Comparison of ENCODE assay signal across 9 cellular contexts in the genomic region with DNA sequence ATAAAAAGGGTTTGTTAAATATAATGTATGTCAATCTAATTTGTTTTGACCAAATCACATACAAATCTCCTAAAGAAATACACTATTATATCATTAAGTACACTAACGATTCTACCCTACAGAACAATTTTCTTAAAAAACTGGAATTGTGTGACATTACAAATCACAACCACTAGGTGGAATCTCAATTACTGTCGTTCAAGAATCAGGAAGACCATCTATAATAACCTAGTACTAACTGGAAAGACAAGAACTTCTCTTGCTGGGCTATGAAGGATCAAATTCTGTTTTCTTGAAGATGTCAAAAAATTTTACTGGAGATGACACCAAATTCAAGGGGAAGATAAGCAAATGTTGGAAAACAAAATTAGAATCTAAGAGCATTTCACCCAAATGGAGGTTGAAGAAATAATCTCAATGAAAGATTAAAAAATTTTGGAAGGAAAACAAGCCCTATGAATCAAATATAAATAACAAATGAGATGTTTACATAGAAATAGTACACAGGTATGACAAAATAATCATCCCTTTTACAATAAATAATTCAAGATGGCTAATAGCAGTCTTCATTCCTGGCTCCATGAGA.
DNase-seq lines count a peak whose midpoint lies in the region; ATAC-seq and TF ChIP-seq lines count a peak whose summit lies in the region.
"Had no signal": no experiment of that assay in that cellular context is flagged by ENCODE, and none has a peak within 500 bp of the region (broad histone marks: within the 10 kb centered on the region; RNA-seq: fewer than 3 reads in every experiment).

No MANE protein-coding gene starts in this region.

- H3K36me3 ChIP-seq in Karpas-422 (ENCODE audit: insufficient read depth, low read length) (0 out of 2 replicates have a peak, but pooled peaks cover 13% of the 10 kb centered on the region), WERI-Rb-1 (no peaks in the 10 kb centered on the region; the same call in none of the 2 replicates), uterus (no peaks in the 10 kb centered on the region)
- H3K36me3 ChIP-seq: SJCRH30 had no signal

- no peaks in the 10 kb centered on the region for H3K9me3 Mint-ChIP-seq in CD4-positive, alpha-beta T cell
- H3K9me3 Mint-ChIP-seq in activated CD8-positive, alpha-beta memory T cell treated with anti-CD3 and anti-CD28 coated beads, Interleukin-2, amount 10 ng/mL, durations not matched to agents 7 days and 5 days (ENCODE audit: low read depth) = no peaks in the 10 kb centered on the region

- peak; percentile 82 for TF ChIP-seq CTCF in CD4-positive, alpha-beta T cell (IDR thresholded peaks at IDR 0.05)
- TF ChIP-seq CTCF in WERI-Rb-1 (IDR thresholded peaks at IDR 0.05; ENCODE audit: low read depth, low read length) (peak; percentile 21; the same call in 1 of the 2 replicates), uterus (IDR thresholded peaks at IDR 0.05) (peak; percentile 26 to 41 (median 32))

- no peaks in the 10 kb centered on the region for H3K27me3 Mint-ChIP-seq in CD4-positive, alpha-beta T cell
- no peaks in the 10 kb centered on the region for H3K27me3 Mint-ChIP-seq in activated CD8-positive, alpha-beta memory T cell treated with anti-CD3 and anti-CD28 coated beads, Interleukin-2, amount 10 ng/mL, durations not matched to agents 7 days and 5 days

- no peaks in the 10 kb centered on the region for H3K9me3 ChIP-seq in CD4-positive, alpha-beta T cell (ENCODE audit: control insufficient read depth, low read length)
- no peaks in the 10 kb centered on the region for H3K9me3 ChIP-seq in Karpas-422 (ENCODE audit: low read length)
- H3K9me3 ChIP-seq in WERI-Rb-1 (ENCODE audit: severe bottlenecking) = no peaks in the 10 kb centered on the region
- no peaks in the 10 kb centered on the region for H3K9me3 ChIP-seq in uterus
- H3K9me3 ChIP-seq: SJCRH30 had no signal

- CTCF ChIA-PET in CD4-positive, alpha-beta T cell (lab: Charles Lee) = no interaction called here
- CTCF ChIA-PET in activated CD8-positive, alpha-beta memory T cell treated with anti-CD3 and anti-CD28 coated beads, Interleukin-2, amount 10 ng/mL, durations not matched to agents 7 days and 5 days (lab: Charles Lee) = interaction anchor here (2.4 kb wide), 1 partner anchor 17 kb away, joined by 11 read pairs; no protein-coding TSS in a partner anchor

- no peak overlapping the region for H3K4me3 Mint-ChIP-seq in CD4-positive, alpha-beta T cell
- no peak overlapping the region for H3K4me3 Mint-ChIP-seq in activated CD8-positive, alpha-beta memory T cell treated with anti-CD3 and anti-CD28 coated beads, Interleukin-2, amount 10 ng/mL, durations not matched to agents 7 days and 5 days

- peak; percentile 57 for ATAC-seq in CD4-positive, alpha-beta T cell (ENCODE audit: poor library complexity)
- ATAC-seq in GM18873 (IDR thresholded peaks at IDR 0.05; ENCODE audit: low FRiP score, unreplicated experiment) = peak; percentile 60
- ATAC-seq in activated CD8-positive, alpha-beta memory T cell treated with anti-CD3 and anti-CD28 coated beads, Interleukin-2, amount 10 ng/mL, durations not matched to agents 7 days and 5 days = no peak

- intact Hi-C loops in CD4-positive, alpha-beta T cell (cut with DNase I, micrococcal nuclease) = loop anchor here (5.0 to 10.0 kb wide), 6 partner anchors 108 to 786 kb away; a partner anchor contains a TSS
- intact Hi-C loops in uterus (cut with DNase I; ENCODE audit: low total_unique reads) = no loop called here

- H4K20me1 ChIP-seq in Karpas-422 (ENCODE audit: insufficient read depth, low read depth, low read length) = no peaks in the 10 kb centered on the region

- no peak overlapping the region for H3K27ac Mint-ChIP-seq in CD4-positive, alpha-beta T cell
- no peak overlapping the region for H3K27ac Mint-ChIP-seq in activated CD8-positive, alpha-beta memory T cell treated with anti-CD3 and anti-CD28 coated beads, Interleukin-2, amount 10 ng/mL, durations not matched to agents 7 days and 5 days

- H3K4me3 ChIP-seq in Karpas-422 (ENCODE audit: low read length) (no peak overlapping the region), WERI-Rb-1 (ENCODE audit: low read depth, low read length) (no peak overlapping the region), uterus (no peak overlapping the region)
- H3K4me3 ChIP-seq: SJCRH30 had no signal

- no peak overlapping the region for H3K9ac ChIP-seq in Karpas-422 (ENCODE audit: low read length)

- TF ChIP-seq POLR2A in uterus (IDR thresholded peaks at IDR 0.05) = no peak

- peaks cover 67% of the 10 kb centered on the region for H3K36me3 Mint-ChIP-seq in CD4-positive, alpha-beta T cell (ENCODE audit: low read depth)
- peaks cover 14% of the 10 kb centered on the region for H3K36me3 Mint-ChIP-seq in activated CD8-positive, alpha-beta memory T cell treated with anti-CD3 and anti-CD28 coated beads, Interleukin-2, amount 10 ng/mL, durations not matched to agents 7 days and 5 days

- H3K4me1 ChIP-seq in Karpas-422 (ENCODE audit: low read length) (peaks cover 27% of the 10 kb centered on the region), uterus (no peaks in the 10 kb centered on the region)
- H3K4me1 ChIP-seq: SJCRH30 had no signal

- H3K27ac ChIP-seq in CD4-positive, alpha-beta T cell (ENCODE audit: low read depth, low read length) = no peak overlapping the region
- H3K27ac ChIP-seq in Karpas-422 (ENCODE audit: low read length) = peak overlapping the region; percentile 84
- H3K27ac ChIP-seq in WERI-Rb-1 = no peak overlapping the region
- no peak overlapping the region for H3K27ac ChIP-seq in uterus
- H3K27ac ChIP-seq: SJCRH30 had no signal

- POLR2A ChIA-PET in CD4-positive, alpha-beta T cell (lab: Charles Lee) = no interaction called here

- H3K9me2 ChIP-seq in Karpas-422 (replicated peaks; ENCODE audit: insufficient read depth, low read length) = no peaks in the 10 kb centered on the region

- no peak for DNase-seq in CD4-positive, alpha-beta T cell
- DNase-seq in Karpas-422 (peak; percentile 77), WERI-Rb-1 (no peak), iPS-NIHi7 (ENCODE audit: extremely low spot score) (peak; percentile 21), uterus (no peak), anterior cingulate cortex (lab: John Stamatoyannopoulos, UW) (no peak)
- no peak for DNase-seq in activated CD8-positive, alpha-beta memory T cell treated with anti-CD3 and anti-CD28 coated beads, Interleukin-2, amount 10 ng/mL, durations not matched to agents 7 days and 5 days

- H3K79me2 ChIP-seq in Karpas-422 (ENCODE audit: low read length) = peaks cover 46% of the 10 kb centered on the region

- no peak overlapping the region for H2AFZ ChIP-seq in Karpas-422 (ENCODE audit: low read length)

- peaks cover 5% of the 10 kb centered on the region for H3K4me1 Mint-ChIP-seq in CD4-positive, alpha-beta T cell (ENCODE audit: low read depth)
- H3K4me1 Mint-ChIP-seq in activated CD8-positive, alpha-beta memory T cell treated with anti-CD3 and anti-CD28 coated beads, Interleukin-2, amount 10 ng/mL, durations not matched to agents 7 days and 5 days = peaks cover 9% of the 10 kb centered on the region

- no peaks in the 10 kb centered on the region for H3K27me3 ChIP-seq in CD4-positive, alpha-beta T cell (ENCODE audit: control insufficient read depth, insufficient read depth, low read length)
- H3K27me3 ChIP-seq in Karpas-422 (ENCODE audit: low read length) (no peaks in the 10 kb centered on the region), WERI-Rb-1 (ENCODE audit: insufficient read depth, low read depth, severe bottlenecking) (no peaks in the 10 kb centered on the region), uterus (no peaks in the 10 kb centered on the region)
- H3K27me3 ChIP-seq: SJCRH30 had no signal

- H3K4me2 ChIP-seq in Karpas-422 (ENCODE audit: low read depth, low read length, poor library complexity, severe bottlenecking) = peak overlapping the region; percentile 15

Comparison
In these comparisons a context has a peak if more than half of its experiments do, and no peak if none do; other contexts are left out.
1. DNase-seq: peak in Karpas-422 (single experiment) and iPS-NIHi7 (single experiment); none in CD4-positive, alpha-beta T cell (0 of 10), WERI-Rb-1 (single experiment), uterus (0 of 2), anterior cingulate cortex (0 of 58) and activated CD8-positive, alpha-beta memory T cell treated with anti-CD3 and anti-CD28 coated beads, Interleukin-2, amount 10 ng/mL, durations not matched to agents 7 days and 5 days (single experiment).
2. CTCF ChIP-seq: peak in every context shown above with its lines; median percentile 82 in CD4-positive, alpha-beta T cell; 32 in uterus; 21 in WERI-Rb-1.